In genomic region chr1:43302721-43303476, GRCh38 we compare ENCODE assay signal across 1 cellular context.
TF ChIP-seq lines count a peak whose summit lies in the region.

No MANE protein-coding gene starts in this region.

TF ChIP-seq in IMR-90, 13 proteins besides CTCF, POLR2A, EP300 and RAD21:
- TF ChIP-seq CEBPB (IDR thresholded peaks at IDR 0.05; ENCODE audit: low read depth, low read length) (no peak), RFX5 (IDR thresholded peaks at IDR 0.05; ENCODE audit: low read depth, low read length) (no peak), CHD1 (IDR thresholded peaks at IDR 0.05; ENCODE audit: low read depth, low read length) (no peak), MAZ (IDR thresholded peaks at IDR 0.05; ENCODE audit: borderline replicate concordance, low read depth, low read length) (no peak), MAFK (IDR thresholded peaks at IDR 0.05; ENCODE audit: low read depth, low read length) (no peak), ELK1 (IDR thresholded peaks at IDR 0.05; ENCODE audit: borderline replicate concordance, low read depth, low read length) (no peak), NFE2L2 (IDR thresholded peaks at IDR 0.05; ENCODE audit: low read depth, low read length) (no peak), FOS (IDR thresholded peaks at IDR 0.05; ENCODE audit: low read depth, low read length) (no peak), RCOR1 (IDR thresholded peaks at IDR 0.05; ENCODE audit: insufficient replicate concordance, low read length) (no peak), SMC3 (IDR thresholded peaks at IDR 0.05; ENCODE audit: low read depth, low read length) (no peak), MXI1 (IDR thresholded peaks at IDR 0.05; ENCODE audit: borderline replicate concordance, low read depth, low read length) (no peak), BHLHE40 (IDR thresholded peaks at IDR 0.05; ENCODE audit: low read depth, low read length) (no peak), USF2 (IDR thresholded peaks at IDR 0.05; ENCODE audit: low read depth, low read length) (no peak)
TF ChIP-seq in IMR-90: peak in this region for 0.
